ENCODE assay signal across 17 cellular contexts in the genomic region with DNA sequence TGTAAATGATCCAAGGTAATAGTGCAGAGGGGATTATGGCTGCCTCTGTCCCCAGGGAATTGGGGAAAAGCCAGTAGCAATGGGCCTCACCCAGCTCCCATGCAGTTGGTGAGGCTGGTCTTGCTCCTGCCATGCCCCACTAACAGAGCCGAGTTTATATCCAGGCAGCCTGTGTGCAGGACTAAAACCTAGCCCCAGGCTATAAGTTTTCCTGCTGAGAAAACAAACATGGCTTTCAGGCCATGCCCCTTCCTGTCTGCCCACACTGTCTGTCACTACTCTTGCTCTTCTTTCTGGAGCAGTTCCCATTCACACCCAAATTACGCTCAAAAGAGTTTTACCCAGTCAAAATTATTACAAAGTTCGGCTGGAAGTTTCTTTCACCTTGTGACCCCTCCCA.
A peak's percentile ranks its signal among the peaks of the same experiment; 100 is the strongest.
DNase-seq lines count a peak whose midpoint lies in the region; ATAC-seq lines count a peak whose summit lies in the region.
"Had no signal": no experiment of that assay in that cellular context is flagged by ENCODE, and none has a peak within 500 bp of the region (broad histone marks: within the 10 kb centered on the region; RNA-seq: fewer than 3 reads in every experiment).

No MANE protein-coding gene starts in this region.

- no peaks in the 10 kb centered on the region for H3K9me3 ChIP-seq in HAP-1
- H3K9me3 ChIP-seq in SJCRH30 (replicated peaks) = no peaks in the 10 kb centered on the region
- no peaks in the 10 kb centered on the region for H3K9me3 ChIP-seq in MG63
- H3K9me3 ChIP-seq: BLaER1 treated with 17β-estradiol and CSF1 and Interleukin-3, amounts not matched to agents 10 nM and 100 nM had no signal

- no peaks in the 10 kb centered on the region for H3K4me1 Mint-ChIP-seq in stimulated activated effector memory CD8-positive, alpha-beta T cell treated with anti-CD3 and anti-CD28 coated beads, Interleukin-12 subunit alpha, Interleukin-12 subunit beta, amount 100 ng/mL, for 72 hours
- H3K4me1 Mint-ChIP-seq: CD8-positive, alpha-beta memory T cell had no signal

- no peak overlapping the region for H3K4me3 Mint-ChIP-seq in stimulated activated effector memory CD8-positive, alpha-beta T cell treated with anti-CD3 and anti-CD28 coated beads, Interleukin-12 subunit alpha, Interleukin-12 subunit beta, amount 100 ng/mL, for 72 hours
- H3K4me3 Mint-ChIP-seq: CD8-positive, alpha-beta memory T cell had no signal

- H3K36me3 Mint-ChIP-seq in stimulated activated effector memory CD8-positive, alpha-beta T cell treated with anti-CD3 and anti-CD28 coated beads, Interleukin-12 subunit alpha, Interleukin-12 subunit beta, amount 100 ng/mL, for 72 hours = no peaks in the 10 kb centered on the region
- H3K36me3 Mint-ChIP-seq: CD8-positive, alpha-beta memory T cell had no signal

- no peak overlapping the region for H3K27ac ChIP-seq in SJCRH30
- H3K27ac ChIP-seq: BLaER1 treated with 17β-estradiol and CSF1 and Interleukin-3, amounts not matched to agents 10 nM and 100 nM had no signal

- H3K27me3 ChIP-seq in HAP-1 (ENCODE audit: low read depth) (no peaks in the 10 kb centered on the region), SJCRH30 (no peaks in the 10 kb centered on the region), MG63 (peaks cover 2% of the 10 kb centered on the region; the same call in 1 of the 2 replicates)
- H3K27me3 ChIP-seq: BLaER1 treated with 17β-estradiol and CSF1 and Interleukin-3, amounts not matched to agents 10 nM and 100 nM had no signal

- no peak overlapping the region for H3K27ac Mint-ChIP-seq in stimulated activated effector memory CD8-positive, alpha-beta T cell treated with anti-CD3 and anti-CD28 coated beads, Interleukin-12 subunit alpha, Interleukin-12 subunit beta, amount 100 ng/mL, for 72 hours
- H3K27ac Mint-ChIP-seq: CD8-positive, alpha-beta memory T cell had no signal

- peak; percentile 7 for DNase-seq in NCI-H345 (lab: John Stamatoyannopoulos, UW)
- no peak for DNase-seq in NCI-H345 treated with DMSO at 0.1 percent for 48 hours (lab: John Stamatoyannopoulos, UW; ENCODE audit: unreplicated experiment)
- peak; percentile 5 to 21 for DNase-seq in HAP-1 (ENCODE audit: low spot score in 2 of 2)
- peak; percentile 9 to 45 for DNase-seq in SJCRH30
- no peak for DNase-seq in stimulated activated effector memory CD8-positive, alpha-beta T cell treated with anti-CD3 and anti-CD28 coated beads, Interleukin-12 subunit alpha, Interleukin-12 subunit beta, amount 100 ng/mL, for 72 hours (ENCODE audit: low spot score in 2 of 2)
- no peak for DNase-seq in NCI-H774 (lab: John Stamatoyannopoulos, UW)
- no peak for DNase-seq in MG63
- DNase-seq: CD8-positive, alpha-beta memory T cell; DMS79 treated with DMSO at 0.1 percent for 48 hours; H7; NCI-H1436 treated with DMSO at 0.1 percent for 48 hours; NCI-H2107; NCI-H2227 treated with DMSO at 0.1 percent for 48 hours; NCI-H526; SHP77 had no signal

- ATAC-seq in stimulated activated effector memory CD8-positive, alpha-beta T cell treated with anti-CD3 and anti-CD28 coated beads, Interleukin-12 subunit alpha, Interleukin-12 subunit beta, amount 100 ng/mL, for 72 hours = peak; percentile 21
- ATAC-seq in HG02970 (IDR thresholded peaks at IDR 0.05; ENCODE audit: low FRiP score, unreplicated experiment) = no peak

- H3K36me3 ChIP-seq in HAP-1 (replicated peaks) (no peaks in the 10 kb centered on the region), SJCRH30 (no peaks in the 10 kb centered on the region), MG63 (no peaks in the 10 kb centered on the region)
- H3K36me3 ChIP-seq: BLaER1 treated with 17β-estradiol and CSF1 and Interleukin-3, amounts not matched to agents 10 nM and 100 nM had no signal

- H3K4me3 ChIP-seq in HAP-1 (no peak overlapping the region), SJCRH30 (no peak overlapping the region), MG63 (no peak overlapping the region)
- H3K4me3 ChIP-seq: BLaER1 treated with 17β-estradiol and CSF1 and Interleukin-3, amounts not matched to agents 10 nM and 100 nM had no signal

- no peaks in the 10 kb centered on the region for H3K4me1 ChIP-seq in HAP-1
- H3K4me1 ChIP-seq in SJCRH30 = no peaks in the 10 kb centered on the region

- in situ Hi-C loops in HAP-1 (cut with MboI; ENCODE audit: low sequenced_read_pairs) = no loop called here

- H3K9me3 Mint-ChIP-seq in stimulated activated effector memory CD8-positive, alpha-beta T cell treated with anti-CD3 and anti-CD28 coated beads, Interleukin-12 subunit alpha, Interleukin-12 subunit beta, amount 100 ng/mL, for 72 hours = peaks cover 18% of the 10 kb centered on the region

Comparison
In these comparisons a context has a peak if more than half of its experiments do, and no peak if none do; other contexts are left out.
1. DNase-seq: peak in NCI-H345 (single experiment), HAP-1 (2 of 2) and SJCRH30 (2 of 2); none in NCI-H345 treated with DMSO at 0.1 percent for 48 hours (single experiment), stimulated activated effector memory CD8-positive, alpha-beta T cell treated with anti-CD3 and anti-CD28 coated beads, Interleukin-12 subunit alpha, Interleukin-12 subunit beta, amount 100 ng/mL, for 72 hours (0 of 2), NCI-H774 (single experiment) and MG63 (single experiment).